ENCODE assay signal across 1 cellular context in the genomic region with DNA sequence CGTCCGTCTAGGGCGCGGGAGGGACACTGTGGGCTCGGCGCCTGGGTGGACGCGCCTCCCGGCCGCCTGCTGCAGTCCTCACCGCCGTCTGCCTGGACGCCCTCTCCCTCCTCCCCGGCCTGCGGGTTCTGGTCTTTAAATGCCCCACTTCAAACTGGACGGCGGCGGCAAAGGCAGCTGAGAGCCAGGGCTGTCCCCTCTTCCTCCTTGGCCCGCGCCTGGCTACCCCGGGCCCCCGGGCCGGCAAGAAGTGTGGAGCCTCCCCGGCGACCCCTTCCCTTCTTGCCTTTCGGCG.
TF ChIP-seq lines count a peak whose summit lies in the region.

No MANE protein-coding gene starts in this region.

TF ChIP-seq in HepG2, 621 proteins besides CTCF, POLR2A, EP300 and RAD21 (continued from another document):
- TF ChIP-seq ZKSCAN8 (CRISPR knock-in tag; IDR thresholded peaks at IDR 0.05; ENCODE audit: borderline replicate concordance) (no peak), ZNF777 (CRISPR knock-in tag; IDR thresholded peaks at IDR 0.05) (peak; percentile 96), YEATS2 (CRISPR knock-in tag; IDR thresholded peaks at IDR 0.05; ENCODE audit: borderline replicate concordance) (peak; percentile 9), EED (CRISPR knock-in tag; IDR thresholded peaks at IDR 0.05) (no peak; the same call in none of the 2 replicates)
- TF ChIP-seq, protein P1, sequence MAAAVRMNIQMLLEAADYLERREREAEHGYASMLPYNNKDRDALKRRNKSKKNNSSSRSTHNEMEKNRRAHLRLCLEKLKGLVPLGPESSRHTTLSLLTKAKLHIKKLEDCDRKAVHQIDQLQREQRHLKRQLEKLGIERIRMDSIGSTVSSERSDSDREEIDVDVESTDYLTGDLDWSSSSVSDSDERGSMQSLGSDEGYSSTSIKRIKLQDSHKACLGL (CRISPR knock-in tag; IDR thresholded peaks at IDR 0.05) = peak; percentile 36; the same call in 1 of the 2 replicates
- TF ChIP-seq, protein P2, sequence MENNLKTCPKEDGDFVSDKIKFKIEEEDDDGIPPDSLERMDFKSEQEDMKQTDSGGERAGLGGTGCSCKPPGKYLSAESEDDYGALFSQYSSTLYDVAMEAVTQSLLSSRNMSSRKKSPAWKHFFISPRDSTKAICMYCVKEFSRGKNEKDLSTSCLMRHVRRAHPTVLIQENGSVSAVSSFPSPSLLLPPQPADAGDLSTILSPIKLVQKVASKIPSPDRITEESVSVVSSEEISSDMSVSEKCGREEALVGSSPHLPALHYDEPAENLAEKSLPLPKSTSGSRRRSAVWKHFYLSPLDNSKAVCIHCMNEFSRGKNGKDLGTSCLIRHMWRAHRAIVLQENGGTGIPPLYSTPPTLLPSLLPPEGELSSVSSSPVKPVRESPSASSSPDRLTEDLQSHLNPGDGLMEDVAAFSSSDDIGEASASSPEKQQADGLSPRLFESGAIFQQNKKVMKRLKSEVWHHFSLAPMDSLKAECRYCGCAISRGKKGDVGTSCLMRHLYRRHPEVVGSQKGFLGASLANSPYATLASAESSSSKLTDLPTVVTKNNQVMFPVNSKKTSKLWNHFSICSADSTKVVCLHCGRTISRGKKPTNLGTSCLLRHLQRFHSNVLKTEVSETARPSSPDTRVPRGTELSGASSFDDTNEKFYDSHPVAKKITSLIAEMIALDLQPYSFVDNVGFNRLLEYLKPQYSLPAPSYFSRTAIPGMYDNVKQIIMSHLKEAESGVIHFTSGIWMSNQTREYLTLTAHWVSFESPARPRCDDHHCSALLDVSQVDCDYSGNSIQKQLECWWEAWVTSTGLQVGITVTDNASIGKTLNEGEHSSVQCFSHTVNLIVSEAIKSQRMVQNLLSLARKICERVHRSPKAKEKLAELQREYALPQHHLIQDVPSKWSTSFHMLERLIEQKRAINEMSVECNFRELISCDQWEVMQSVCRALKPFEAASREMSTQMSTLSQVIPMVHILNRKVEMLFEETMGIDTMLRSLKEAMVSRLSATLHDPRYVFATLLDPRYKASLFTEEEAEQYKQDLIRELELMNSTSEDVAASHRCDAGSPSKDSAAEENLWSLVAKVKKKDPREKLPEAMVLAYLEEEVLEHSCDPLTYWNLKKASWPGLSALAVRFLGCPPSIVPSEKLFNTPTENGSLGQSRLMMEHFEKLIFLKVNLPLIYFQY (CRISPR knock-in tag; IDR thresholded peaks at IDR 0.05; ENCODE audit: borderline replicate concordance) = no peak
- TF ChIP-seq, protein P3, sequence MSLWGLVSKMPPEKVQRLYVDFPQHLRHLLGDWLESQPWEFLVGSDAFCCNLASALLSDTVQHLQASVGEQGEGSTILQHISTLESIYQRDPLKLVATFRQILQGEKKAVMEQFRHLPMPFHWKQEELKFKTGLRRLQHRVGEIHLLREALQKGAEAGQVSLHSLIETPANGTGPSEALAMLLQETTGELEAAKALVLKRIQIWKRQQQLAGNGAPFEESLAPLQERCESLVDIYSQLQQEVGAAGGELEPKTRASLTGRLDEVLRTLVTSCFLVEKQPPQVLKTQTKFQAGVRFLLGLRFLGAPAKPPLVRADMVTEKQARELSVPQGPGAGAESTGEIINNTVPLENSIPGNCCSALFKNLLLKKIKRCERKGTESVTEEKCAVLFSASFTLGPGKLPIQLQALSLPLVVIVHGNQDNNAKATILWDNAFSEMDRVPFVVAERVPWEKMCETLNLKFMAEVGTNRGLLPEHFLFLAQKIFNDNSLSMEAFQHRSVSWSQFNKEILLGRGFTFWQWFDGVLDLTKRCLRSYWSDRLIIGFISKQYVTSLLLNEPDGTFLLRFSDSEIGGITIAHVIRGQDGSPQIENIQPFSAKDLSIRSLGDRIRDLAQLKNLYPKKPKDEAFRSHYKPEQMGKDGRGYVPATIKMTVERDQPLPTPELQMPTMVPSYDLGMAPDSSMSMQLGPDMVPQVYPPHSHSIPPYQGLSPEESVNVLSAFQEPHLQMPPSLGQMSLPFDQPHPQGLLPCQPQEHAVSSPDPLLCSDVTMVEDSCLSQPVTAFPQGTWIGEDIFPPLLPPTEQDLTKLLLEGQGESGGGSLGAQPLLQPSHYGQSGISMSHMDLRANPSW (CRISPR knock-in tag; IDR thresholded peaks at IDR 0.05; ENCODE audit: borderline replicate concordance) = no peak
TF ChIP-seq in HepG2: peak in this region for 62.
